ENCODE assay signal across 1 cellular context in genomic region chr1:27350673-27351540, GRCh38.
TF ChIP-seq lines count a peak whose summit lies in the region.

No MANE protein-coding gene starts in this region.

TF ChIP-seq in K562, 482 proteins besides CTCF, POLR2A, EP300 and RAD21 (continued from another document and continues in another):
- TF ChIP-seq ATF4 (CRISPR knock-in tag; IDR thresholded peaks at IDR 0.05) (no peak), MITF (IDR thresholded peaks at IDR 0.05) (no peak), SREBF2 (CRISPR knock-in tag; IDR thresholded peaks at IDR 0.05) (no peak), NFIC (IDR thresholded peaks at IDR 0.05) (no peak), CTBP1 (IDR thresholded peaks at IDR 0.05; ENCODE audit: borderline replicate concordance) (peak; percentile 39; the same call in 1 of the 2 replicates), MLX (CRISPR knock-in tag; conservative IDR thresholded peaks at IDR 0.05) (no peak), RBM39 (optimal IDR thresholded peaks at IDR 0.05; ENCODE audit: low read depth, low read length) (no peak), RBM22 (IDR thresholded peaks at IDR 0.05; ENCODE audit: low read depth, low read length, poor library complexity, severe bottlenecking) (peak; percentile 4), SAFB (IDR thresholded peaks at IDR 0.05; ENCODE audit: borderline replicate concordance, low read depth, low read length) (no peak), STAT6 (CRISPR knock-in tag; IDR thresholded peaks at IDR 0.05) (no peak), ETV6 (IDR thresholded peaks at IDR 0.05; ENCODE audit: borderline replicate concordance in 1 of 2, low read depth in 2 of 2, low read length in 1 of 2) (no peak), ETV6 (CRISPR knock-in tag; IDR thresholded peaks at IDR 0.05; ENCODE audit: borderline replicate concordance) (no peak), POLR2G (IDR thresholded peaks at IDR 0.05; ENCODE audit: low read depth, low read length) (peak; percentile 73), NRF1 (conservative IDR thresholded peaks at IDR 0.05 in 1 of 2, IDR thresholded peaks at IDR 0.05 in 1 of 2) (peak; percentile 84 to 86), TRIM24 (IDR thresholded peaks at IDR 0.05) (no peak), ZNF224 (CRISPR knock-in tag; IDR thresholded peaks at IDR 0.05) (no peak), SLC30A9 (CRISPR knock-in tag; IDR thresholded peaks at IDR 0.05) (no peak), HDAC2 (IDR thresholded peaks at IDR 0.05) (no peak), HMG20B (CRISPR knock-in tag; IDR thresholded peaks at IDR 0.05) (no peak), ZNF639 (CRISPR knock-in tag; conservative IDR thresholded peaks at IDR 0.05 in 1 of 2, IDR thresholded peaks at IDR 0.05 in 1 of 2) (no peak), MCM5 (IDR thresholded peaks at IDR 0.05; ENCODE audit: low read depth) (no peak), EHMT2 (IDR thresholded peaks at IDR 0.05) (no peak), ERF (CRISPR knock-in tag; IDR thresholded peaks at IDR 0.05) (no peak), KAT2B (IDR thresholded peaks at IDR 0.05; ENCODE audit: low read depth, low read length) (no peak), ESRRA (IDR thresholded peaks at IDR 0.05; ENCODE audit: borderline replicate concordance, low read depth) (0 out of 2 replicates have a peak, but pooled peaks have one; percentile 27), NFE2L1 (tag; IDR thresholded peaks at IDR 0.05; ENCODE audit: borderline replicate concordance, low read depth) (no peak), NCOA2 (IDR thresholded peaks at IDR 0.05; ENCODE audit: partially characterized antibody in 2 of 2) (no peak), NR2C2 (CRISPR knock-in tag; IDR thresholded peaks at IDR 0.05) (no peak; the same call in 1 of the 2 replicates), NR2C2 (tag; IDR thresholded peaks at IDR 0.05) (no peak), CBFA2T2 (conservative IDR thresholded peaks at IDR 0.05) (no peak), ETS1 (conservative IDR thresholded peaks at IDR 0.05; ENCODE audit: control insufficient read depth, low read depth, low read length) (no peak), MEIS2 (IDR thresholded peaks at IDR 0.05; ENCODE audit: partially characterized antibody) (peak; percentile 75), ZFX (CRISPR knock-in tag; IDR thresholded peaks at IDR 0.05) (peak; percentile 68), NR2C1 (IDR thresholded peaks at IDR 0.05) (no peak), NR2C1 (tag; IDR thresholded peaks at IDR 0.05) (no peak), ZNF124 (CRISPR knock-in tag; IDR thresholded peaks at IDR 0.05) (no peak)
- TF ChIP-seq, protein P1, sequence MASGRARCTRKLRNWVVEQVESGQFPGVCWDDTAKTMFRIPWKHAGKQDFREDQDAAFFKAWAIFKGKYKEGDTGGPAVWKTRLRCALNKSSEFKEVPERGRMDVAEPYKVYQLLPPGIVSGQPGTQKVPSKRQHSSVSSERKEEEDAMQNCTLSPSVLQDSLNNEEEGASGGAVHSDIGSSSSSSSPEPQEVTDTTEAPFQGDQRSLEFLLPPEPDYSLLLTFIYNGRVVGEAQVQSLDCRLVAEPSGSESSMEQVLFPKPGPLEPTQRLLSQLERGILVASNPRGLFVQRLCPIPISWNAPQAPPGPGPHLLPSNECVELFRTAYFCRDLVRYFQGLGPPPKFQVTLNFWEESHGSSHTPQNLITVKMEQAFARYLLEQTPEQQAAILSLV (tag; IDR thresholded peaks at IDR 0.05), result no peak
- TF ChIP-seq, protein P2, sequence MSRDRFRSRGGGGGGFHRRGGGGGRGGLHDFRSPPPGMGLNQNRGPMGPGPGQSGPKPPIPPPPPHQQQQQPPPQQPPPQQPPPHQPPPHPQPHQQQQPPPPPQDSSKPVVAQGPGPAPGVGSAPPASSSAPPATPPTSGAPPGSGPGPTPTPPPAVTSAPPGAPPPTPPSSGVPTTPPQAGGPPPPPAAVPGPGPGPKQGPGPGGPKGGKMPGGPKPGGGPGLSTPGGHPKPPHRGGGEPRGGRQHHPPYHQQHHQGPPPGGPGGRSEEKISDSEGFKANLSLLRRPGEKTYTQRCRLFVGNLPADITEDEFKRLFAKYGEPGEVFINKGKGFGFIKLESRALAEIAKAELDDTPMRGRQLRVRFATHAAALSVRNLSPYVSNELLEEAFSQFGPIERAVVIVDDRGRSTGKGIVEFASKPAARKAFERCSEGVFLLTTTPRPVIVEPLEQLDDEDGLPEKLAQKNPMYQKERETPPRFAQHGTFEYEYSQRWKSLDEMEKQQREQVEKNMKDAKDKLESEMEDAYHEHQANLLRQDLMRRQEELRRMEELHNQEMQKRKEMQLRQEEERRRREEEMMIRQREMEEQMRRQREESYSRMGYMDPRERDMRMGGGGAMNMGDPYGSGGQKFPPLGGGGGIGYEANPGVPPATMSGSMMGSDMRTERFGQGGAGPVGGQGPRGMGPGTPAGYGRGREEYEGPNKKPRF (IDR thresholded peaks at IDR 0.05; ENCODE audit: low read depth, low read length), result no peak
- TF ChIP-seq, protein P3, sequence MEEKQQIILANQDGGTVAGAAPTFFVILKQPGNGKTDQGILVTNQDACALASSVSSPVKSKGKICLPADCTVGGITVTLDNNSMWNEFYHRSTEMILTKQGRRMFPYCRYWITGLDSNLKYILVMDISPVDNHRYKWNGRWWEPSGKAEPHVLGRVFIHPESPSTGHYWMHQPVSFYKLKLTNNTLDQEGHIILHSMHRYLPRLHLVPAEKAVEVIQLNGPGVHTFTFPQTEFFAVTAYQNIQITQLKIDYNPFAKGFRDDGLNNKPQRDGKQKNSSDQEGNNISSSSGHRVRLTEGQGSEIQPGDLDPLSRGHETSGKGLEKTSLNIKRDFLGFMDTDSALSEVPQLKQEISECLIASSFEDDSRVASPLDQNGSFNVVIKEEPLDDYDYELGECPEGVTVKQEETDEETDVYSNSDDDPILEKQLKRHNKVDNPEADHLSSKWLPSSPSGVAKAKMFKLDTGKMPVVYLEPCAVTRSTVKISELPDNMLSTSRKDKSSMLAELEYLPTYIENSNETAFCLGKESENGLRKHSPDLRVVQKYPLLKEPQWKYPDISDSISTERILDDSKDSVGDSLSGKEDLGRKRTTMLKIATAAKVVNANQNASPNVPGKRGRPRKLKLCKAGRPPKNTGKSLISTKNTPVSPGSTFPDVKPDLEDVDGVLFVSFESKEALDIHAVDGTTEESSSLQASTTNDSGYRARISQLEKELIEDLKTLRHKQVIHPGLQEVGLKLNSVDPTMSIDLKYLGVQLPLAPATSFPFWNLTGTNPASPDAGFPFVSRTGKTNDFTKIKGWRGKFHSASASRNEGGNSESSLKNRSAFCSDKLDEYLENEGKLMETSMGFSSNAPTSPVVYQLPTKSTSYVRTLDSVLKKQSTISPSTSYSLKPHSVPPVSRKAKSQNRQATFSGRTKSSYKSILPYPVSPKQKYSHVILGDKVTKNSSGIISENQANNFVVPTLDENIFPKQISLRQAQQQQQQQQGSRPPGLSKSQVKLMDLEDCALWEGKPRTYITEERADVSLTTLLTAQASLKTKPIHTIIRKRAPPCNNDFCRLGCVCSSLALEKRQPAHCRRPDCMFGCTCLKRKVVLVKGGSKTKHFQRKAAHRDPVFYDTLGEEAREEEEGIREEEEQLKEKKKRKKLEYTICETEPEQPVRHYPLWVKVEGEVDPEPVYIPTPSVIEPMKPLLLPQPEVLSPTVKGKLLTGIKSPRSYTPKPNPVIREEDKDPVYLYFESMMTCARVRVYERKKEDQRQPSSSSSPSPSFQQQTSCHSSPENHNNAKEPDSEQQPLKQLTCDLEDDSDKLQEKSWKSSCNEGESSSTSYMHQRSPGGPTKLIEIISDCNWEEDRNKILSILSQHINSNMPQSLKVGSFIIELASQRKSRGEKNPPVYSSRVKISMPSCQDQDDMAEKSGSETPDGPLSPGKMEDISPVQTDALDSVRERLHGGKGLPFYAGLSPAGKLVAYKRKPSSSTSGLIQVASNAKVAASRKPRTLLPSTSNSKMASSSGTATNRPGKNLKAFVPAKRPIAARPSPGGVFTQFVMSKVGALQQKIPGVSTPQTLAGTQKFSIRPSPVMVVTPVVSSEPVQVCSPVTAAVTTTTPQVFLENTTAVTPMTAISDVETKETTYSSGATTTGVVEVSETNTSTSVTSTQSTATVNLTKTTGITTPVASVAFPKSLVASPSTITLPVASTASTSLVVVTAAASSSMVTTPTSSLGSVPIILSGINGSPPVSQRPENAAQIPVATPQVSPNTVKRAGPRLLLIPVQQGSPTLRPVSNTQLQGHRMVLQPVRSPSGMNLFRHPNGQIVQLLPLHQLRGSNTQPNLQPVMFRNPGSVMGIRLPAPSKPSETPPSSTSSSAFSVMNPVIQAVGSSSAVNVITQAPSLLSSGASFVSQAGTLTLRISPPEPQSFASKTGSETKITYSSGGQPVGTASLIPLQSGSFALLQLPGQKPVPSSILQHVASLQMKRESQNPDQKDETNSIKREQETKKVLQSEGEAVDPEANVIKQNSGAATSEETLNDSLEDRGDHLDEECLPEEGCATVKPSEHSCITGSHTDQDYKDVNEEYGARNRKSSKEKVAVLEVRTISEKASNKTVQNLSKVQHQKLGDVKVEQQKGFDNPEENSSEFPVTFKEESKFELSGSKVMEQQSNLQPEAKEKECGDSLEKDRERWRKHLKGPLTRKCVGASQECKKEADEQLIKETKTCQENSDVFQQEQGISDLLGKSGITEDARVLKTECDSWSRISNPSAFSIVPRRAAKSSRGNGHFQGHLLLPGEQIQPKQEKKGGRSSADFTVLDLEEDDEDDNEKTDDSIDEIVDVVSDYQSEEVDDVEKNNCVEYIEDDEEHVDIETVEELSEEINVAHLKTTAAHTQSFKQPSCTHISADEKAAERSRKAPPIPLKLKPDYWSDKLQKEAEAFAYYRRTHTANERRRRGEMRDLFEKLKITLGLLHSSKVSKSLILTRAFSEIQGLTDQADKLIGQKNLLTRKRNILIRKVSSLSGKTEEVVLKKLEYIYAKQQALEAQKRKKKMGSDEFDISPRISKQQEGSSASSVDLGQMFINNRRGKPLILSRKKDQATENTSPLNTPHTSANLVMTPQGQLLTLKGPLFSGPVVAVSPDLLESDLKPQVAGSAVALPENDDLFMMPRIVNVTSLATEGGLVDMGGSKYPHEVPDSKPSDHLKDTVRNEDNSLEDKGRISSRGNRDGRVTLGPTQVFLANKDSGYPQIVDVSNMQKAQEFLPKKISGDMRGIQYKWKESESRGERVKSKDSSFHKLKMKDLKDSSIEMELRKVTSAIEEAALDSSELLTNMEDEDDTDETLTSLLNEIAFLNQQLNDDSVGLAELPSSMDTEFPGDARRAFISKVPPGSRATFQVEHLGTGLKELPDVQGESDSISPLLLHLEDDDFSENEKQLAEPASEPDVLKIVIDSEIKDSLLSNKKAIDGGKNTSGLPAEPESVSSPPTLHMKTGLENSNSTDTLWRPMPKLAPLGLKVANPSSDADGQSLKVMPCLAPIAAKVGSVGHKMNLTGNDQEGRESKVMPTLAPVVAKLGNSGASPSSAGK (IDR thresholded peaks at IDR 0.05), result peak; percentile 79
